In genomic region chr12:50661300-50662120, GRCh38 we compare ENCODE assay signal across 12 cellular contexts.
A peak's percentile ranks its signal among the peaks of the same experiment; 100 is the strongest.
DNase-seq lines count a peak whose midpoint lies in the region; ATAC-seq and TF ChIP-seq lines count a peak whose summit lies in the region.
"Had no signal": no experiment of that assay in that cellular context is flagged by ENCODE, and none has a peak within 500 bp of the region (broad histone marks: within the 10 kb centered on the region; RNA-seq: fewer than 3 reads in every experiment).

No MANE protein-coding gene starts in this region.

- H3K36me3 Mint-ChIP-seq in GM23338 (ENCODE audit: low read depth) (no peaks in the 10 kb centered on the region), mesothelial cell of epicardium (peaks cover 11% of the 10 kb centered on the region)

- H3K9me3 ChIP-seq in mucosa of descending colon: no peaks in the 10 kb centered on the region

- H3K4me1 Mint-ChIP-seq in GM23338 (peaks cover 4% of the 10 kb centered on the region; the same call in 2 of the 3 replicates), mesothelial cell of epicardium (peaks cover 33% of the 10 kb centered on the region)

- H3K9me2 ChIP-seq in GM23338 (ENCODE audit: insufficient read depth): no peaks in the 10 kb centered on the region

- H3K9me3 Mint-ChIP-seq in GM23338 (no peaks in the 10 kb centered on the region; the same call in 2 of the 3 replicates), mesothelial cell of epicardium (peaks cover 7% of the 10 kb centered on the region)

- H3K27me3 Mint-ChIP-seq in GM23338 (ENCODE audit: insufficient read depth, low read depth, poor library complexity) (peaks cover 2% of the 10 kb centered on the region), mesothelial cell of epicardium (ENCODE audit: low read depth) (no peaks in the 10 kb centered on the region)

- TF ChIP-seq CTCF in GM12865 (IDR thresholded peaks at IDR 0.05; ENCODE audit: insufficient read depth, low read depth, low read length, missing control alignments) (no peak), GM23338 (conservative IDR thresholded peaks at IDR 0.05; ENCODE audit: low read depth in 2 of 2) (no peak), VCaP (conservative IDR thresholded peaks at IDR 0.05) (no peak), mucosa of descending colon (IDR thresholded peaks at IDR 0.05) (no peak), mesothelial cell of epicardium (IDR thresholded peaks at IDR 0.05; ENCODE audit: unreplicated experiment) (no peak)

- H3K4me2 ChIP-seq in GM23338: no peak overlapping the region

- no peak overlapping the region for H3K4me3 Mint-ChIP-seq in GM23338
- H3K4me3 Mint-ChIP-seq in mesothelial cell of epicardium: no peak overlapping the region

- no peaks in the 10 kb centered on the region for H3K36me3 ChIP-seq in GM23338 (ENCODE audit: insufficient read depth)
- no peaks in the 10 kb centered on the region for H3K36me3 ChIP-seq in mucosa of descending colon (ENCODE audit: low read depth)

- no peaks in the 10 kb centered on the region for H4K20me1 ChIP-seq in GM23338 (replicated peaks; ENCODE audit: insufficient read depth)

- DNase-seq in GM12865 (ENCODE audit: low read depth) (peak; percentile 80), GM23338 (ENCODE audit: low spot score) (no peak), myocyte (ENCODE audit: low read depth) (peak; percentile 5), mucosa of descending colon (no peak), mesothelial cell of epicardium (ENCODE audit: low spot score in 2 of 2, unreplicated experiment in 2 of 2) (no peak)
- DNase-seq in stimulated activated CD4-positive, alpha-beta T cell treated with anti-CD3 and anti-CD28 coated beads, Interleukin-15, amount 100 ng/mL, for 24 hours: no peak
- DNase-seq: DMS 273 treated with DMSO at 0.1 percent for 48 hours, left cardiac atrium, NCI-H1092, Right ventricle myocardium superior had no signal

- intact Hi-C loops in mucosa of descending colon (cut with DNase I, micrococcal nuclease): no loop called here

- H3K27ac ChIP-seq in GM23338 (ENCODE audit: low read depth) (peak overlapping the region; percentile 20; the same call in 1 of the 2 replicates), VCaP (peak overlapping the region; percentile 96)

- no peaks in the 10 kb centered on the region for H3K79me2 ChIP-seq in GM23338 (replicated peaks; ENCODE audit: insufficient read depth)

- H3K27ac Mint-ChIP-seq in GM23338 (no peak overlapping the region), mesothelial cell of epicardium (no peak overlapping the region)

- H2AFZ ChIP-seq in GM23338: no peak overlapping the region

- H3K4me1 ChIP-seq in GM23338 (ENCODE audit: insufficient read depth): no peaks in the 10 kb centered on the region
- H3K4me1 ChIP-seq in mucosa of descending colon (ENCODE audit: low read depth): peaks cover 12% of the 10 kb centered on the region

- H3K4me3 ChIP-seq in GM12865 (ENCODE audit: low read depth, low read length): no peak overlapping the region
- H3K4me3 ChIP-seq in GM23338: no peak overlapping the region
- H3K4me3 ChIP-seq in mucosa of descending colon: no peak overlapping the region

- ATAC-seq in GM23338 (no peak), mucosa of descending colon (no peak), GM18858 (IDR thresholded peaks at IDR 0.05; ENCODE audit: unreplicated experiment) (no peak)
- ATAC-seq: left cardiac atrium had no signal

- H3F3A ChIP-seq in GM23338 (replicated peaks; ENCODE audit: low read depth): no peaks in the 10 kb centered on the region

- H3K27me3 ChIP-seq in GM23338 (ENCODE audit: insufficient read depth): no peaks in the 10 kb centered on the region

TF ChIP-seq in GM23338, 12 proteins besides CTCF, POLR2A, EP300 and RAD21 (continues in another document):
- TF ChIP-seq ZNF331 (CRISPR knock-in tag; IDR thresholded peaks at IDR 0.05; ENCODE audit: low read depth) (no peak), ZNF462 (CRISPR knock-in tag; IDR thresholded peaks at IDR 0.05) (no peak), ZNF114 (CRISPR knock-in tag; IDR thresholded peaks at IDR 0.05) (no peak), NANOG (IDR thresholded peaks at IDR 0.05; ENCODE audit: borderline replicate concordance) (no peak), POLR2AphosphoS5 (IDR thresholded peaks at IDR 0.05; ENCODE audit: low read depth) (no peak), STAT1 (IDR thresholded peaks at IDR 0.05; ENCODE audit: unreplicated experiment) (no peak), ETS1 (IDR thresholded peaks at IDR 0.05) (no peak), JUNB (IDR thresholded peaks at IDR 0.05; ENCODE audit: unreplicated experiment) (no peak), CREB1 (CRISPR knock-in tag; IDR thresholded peaks at IDR 0.05; ENCODE audit: low read depth) (no peak), EZH2 (IDR thresholded peaks at IDR 0.05; ENCODE audit: low read depth, unreplicated experiment) (no peak), EZH2phosphoT487 (IDR thresholded peaks at IDR 0.05; ENCODE audit: unreplicated experiment) (no peak)

Comparison
In these comparisons a context has a peak if more than half of its experiments do, and no peak if none do; other contexts are left out.
1. DNase-seq: peak in GM12865 (single experiment) and myocyte (single experiment); none in GM23338 (single experiment), mucosa of descending colon (0 of 3), stimulated activated CD4-positive, alpha-beta T cell treated with anti-CD3 and anti-CD28 coated beads, Interleukin-15, amount 100 ng/mL, for 24 hours (single experiment) and mesothelial cell of epicardium (0 of 2).